Comparison of ENCODE assay signal across 15 cellular contexts in genomic region chr16:87207509-87207908, GRCh38.
DNase-seq lines count a peak whose midpoint lies in the region; ATAC-seq and TF ChIP-seq lines count a peak whose summit lies in the region.
"Had no signal": no experiment of that assay in that cellular context is flagged by ENCODE, and none has a peak within 500 bp of the region (broad histone marks: within the 10 kb centered on the region; RNA-seq: fewer than 3 reads in every experiment).

No MANE protein-coding gene starts in this region.

- H3K27ac ChIP-seq in BLaER1: no peak overlapping the region

- H3K9me3 ChIP-seq in BLaER1: no peaks in the 10 kb centered on the region

- no peak for TF ChIP-seq CTCF in foreskin fibroblast (IDR thresholded peaks at IDR 0.05; ENCODE audit: low read depth, low read length)

- H3K9ac ChIP-seq in BLaER1: no peak overlapping the region

- peak overlapping the region; percentile 35; the same call in 1 of the 2 replicates for H3K4me2 ChIP-seq in BLaER1

- H3K4me3 ChIP-seq in BLaER1 (no peak overlapping the region), foreskin fibroblast (ENCODE audit: low read depth in 1 of 2, low read length in 2 of 2) (peak overlapping the region; percentile 1 to 4)

- no peaks in the 10 kb centered on the region for H3K27me3 ChIP-seq in BLaER1

- peaks cover 37% of the 10 kb centered on the region for H3K4me1 ChIP-seq in BLaER1

- H4K20me1 ChIP-seq in BLaER1: no peaks in the 10 kb centered on the region

- DNase-seq in amniotic epithelial cell (ENCODE audit: low read depth): peak; percentile 83
- DNase-seq in foreskin fibroblast: peak; percentile 81 to 91
- DNase-seq in retina: peak; percentile 38
- DNase-seq in foreskin melanocyte: no peak
- DNase-seq in RKO (ENCODE audit: low spot score): no peak
- DNase-seq in NCI-H1092 treated with DMSO at 0.1 percent for 48 hours (lab: John Stamatoyannopoulos, UW): no peak
- DNase-seq: activated CD8-positive, alpha-beta memory T cell treated with anti-CD3 and anti-CD28 coated beads, Interleukin-2, amount 10 ng/mL, durations not matched to agents 7 days and 5 days; CD8-positive, alpha-beta memory T cell; head of caudate nucleus; NCI-H1105 treated with DMSO at 0.1 percent for 48 hours; small intestine; stimulated activated CD8-positive, alpha-beta memory T cell treated with anti-CD3 and anti-CD28 coated beads, Interleukin-4, amount 100 ng/mL, for 48 hours; T-helper 9 cell had no signal

- no peaks in the 10 kb centered on the region for H3K36me3 ChIP-seq in BLaER1

- no peak for ATAC-seq in HG02870 (IDR thresholded peaks at IDR 0.05; ENCODE audit: unreplicated experiment)
- ATAC-seq: activated CD8-positive, alpha-beta memory T cell treated with anti-CD3 and anti-CD28 coated beads, Interleukin-2, amount 10 ng/mL, durations not matched to agents 7 days and 5 days had no signal

Comparison
In these comparisons a context has a peak if more than half of its experiments do, and no peak if none do; other contexts are left out.
1. DNase-seq: peak in amniotic epithelial cell (single experiment), foreskin fibroblast (2 of 2) and retina (single experiment); none in foreskin melanocyte (single experiment), RKO (single experiment) and NCI-H1092 treated with DMSO at 0.1 percent for 48 hours (single experiment).